In the genomic region with DNA sequence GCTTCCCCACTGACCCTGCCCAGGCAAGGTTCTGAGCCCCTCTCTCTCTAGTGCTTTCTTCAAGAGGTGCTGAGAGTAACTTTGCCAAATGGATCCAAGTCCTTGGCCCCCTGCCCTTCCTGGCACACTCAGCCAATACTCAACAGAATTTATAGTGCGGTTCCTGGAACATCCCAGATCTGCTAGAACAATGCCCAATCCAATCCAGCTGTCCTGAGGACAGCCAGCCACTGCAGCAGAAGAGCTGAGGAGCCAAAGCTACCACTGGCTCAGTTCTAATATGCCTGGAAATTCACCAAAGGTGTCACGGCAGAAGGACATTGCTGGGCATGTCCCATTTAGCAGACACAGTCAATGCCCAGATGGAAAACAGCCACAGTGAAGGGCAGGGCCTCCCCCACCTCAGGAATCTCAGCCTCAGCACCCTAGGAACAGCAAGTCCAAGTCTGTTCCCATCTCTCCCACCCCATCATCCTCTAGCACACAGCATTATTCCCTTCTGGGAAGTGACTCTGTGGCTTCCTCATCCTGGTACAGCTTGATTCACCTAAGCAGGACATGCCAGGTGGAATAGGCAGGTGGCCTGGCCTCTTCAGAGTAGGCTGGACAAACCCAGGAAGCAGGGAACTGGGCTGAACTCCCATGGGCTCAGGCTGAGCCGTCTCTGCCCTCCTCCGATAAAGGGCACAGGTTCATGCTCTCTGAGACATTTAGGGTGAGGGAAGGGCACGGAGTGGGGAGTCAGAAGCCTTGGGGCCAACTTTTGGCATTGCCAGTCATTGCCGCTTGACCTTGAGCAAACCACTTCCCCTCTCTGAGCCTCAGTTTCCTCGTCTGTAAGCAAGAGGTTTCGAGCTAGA, we compare ENCODE assay signal across 21 cellular contexts. TPM values are rescaled to one million over a fixed set of nuclear protein-coding genes. Genes with fewer than 3 reads are reported as not detected.
DNase-seq lines count a peak whose midpoint lies in the region; ATAC-seq and TF ChIP-seq lines count a peak whose summit lies in the region.
"Had no signal": no experiment of that assay in that cellular context is flagged by ENCODE, and none has a peak within 500 bp of the region (broad histone marks: within the 10 kb centered on the region; RNA-seq: fewer than 3 reads in every experiment).

No MANE protein-coding gene starts in this region.

- TF ChIP-seq POLR2A in prostate gland (IDR thresholded peaks at IDR 0.05), result no peak

- H3K27ac Mint-ChIP-seq in T-helper 17 cell (peak overlapping the region; percentile 14), osteocyte (ENCODE audit: unreplicated experiment) (no peak overlapping the region)
- H3K27ac Mint-ChIP-seq: GM23338 had no signal

- H3K27me3 Mint-ChIP-seq in T-helper 17 cell (no peaks in the 10 kb centered on the region), osteocyte (ENCODE audit: unreplicated experiment) (no peaks in the 10 kb centered on the region)

- ATAC-seq in T-helper 17 cell, result no peak
- peak; percentile 50 to 91 (median 82) for ATAC-seq in heart right ventricle
- ATAC-seq in GM21367 (IDR thresholded peaks at IDR 0.05; ENCODE audit: unreplicated experiment), result no peak
- ATAC-seq: left lobe of liver had no signal

- H3K27ac ChIP-seq in heart right ventricle (peak overlapping the region in 7 of 10 donors; percentile 21 to 58 (median 48)), prostate gland (peak overlapping the region; percentile 25 to 39)
- H3K27ac ChIP-seq: BLaER1 treated with 17β-estradiol and CSF1 and Interleukin-3, amounts not matched to agents 10 nM and 100 nM; neutrophil had no signal

- H3K36me3 ChIP-seq in heart right ventricle (no peaks in the 10 kb centered on the region), prostate gland (no peaks in the 10 kb centered on the region)
- H3K36me3 ChIP-seq: neutrophil had no signal

- WGBS in heart right ventricle, 2 donors, result 72 to 76% methylated on average over 8 of the region's 8 CpGs
- WGBS in prostate gland, result 68% methylated on average over 8 of the region's 8 CpGs

- H3K4me3 ChIP-seq in heart right ventricle (no peak overlapping the region), prostate gland (no peak overlapping the region)
- H3K4me3 ChIP-seq: BLaER1 treated with 17β-estradiol and CSF1 and Interleukin-3, amounts not matched to agents 10 nM and 100 nM; GM23338 had no signal

- H3K4me1 Mint-ChIP-seq in T-helper 17 cell (peaks cover 4% of the 10 kb centered on the region), osteocyte (ENCODE audit: unreplicated experiment) (no peaks in the 10 kb centered on the region)

- TF ChIP-seq CTCF in heart right ventricle (IDR thresholded peaks at IDR 0.05) (no peak), prostate gland (IDR thresholded peaks at IDR 0.05) (no peak), osteocyte (IDR thresholded peaks at IDR 0.05) (no peak)

- H3K4me3 Mint-ChIP-seq in T-helper 17 cell, result peak overlapping the region; percentile 15
- H3K4me3 Mint-ChIP-seq in osteocyte (ENCODE audit: unreplicated experiment), result no peak overlapping the region
- H3K4me3 Mint-ChIP-seq: GM23338 had no signal

- no peaks in the 10 kb centered on the region for H3K27me3 ChIP-seq in heart right ventricle
- no peaks in the 10 kb centered on the region for H3K27me3 ChIP-seq in prostate gland (replicated peaks; ENCODE audit: insufficient read depth)
- H3K27me3 ChIP-seq: BLaER1 treated with 17β-estradiol and CSF1 and Interleukin-3, amounts not matched to agents 10 nM and 100 nM; neutrophil had no signal

- no peaks in the 10 kb centered on the region for H3K9me3 ChIP-seq in T-helper 17 cell (ENCODE audit: control insufficient read depth, low read length, poor library complexity, severe bottlenecking)
- peaks cover 0 to 11% (median 0%) of the 10 kb centered on the region in 11 donors for H3K9me3 ChIP-seq in heart right ventricle
- no peaks in the 10 kb centered on the region for H3K9me3 ChIP-seq in prostate gland
- H3K9me3 ChIP-seq: neutrophil had no signal

- intact Hi-C loops in heart right ventricle (cut with DNase I), result loop anchor here in 1 of 10 donors (1.0 kb wide), 1 partner anchor 24 kb away; the partner anchor contains the start of gene PMVK
- intact Hi-C loops in prostate gland (cut with DNase I), result no loop called here

- H3K9me3 Mint-ChIP-seq in osteocyte (ENCODE audit: unreplicated experiment), result peaks cover 13% of the 10 kb centered on the region

- DNase-seq in DMS53 (lab: John Stamatoyannopoulos, UW), result peak; percentile 61
- no peak for DNase-seq in T-helper 17 cell
- no peak for DNase-seq in heart right ventricle
- peak; percentile 66 for DNase-seq in prostate gland (ENCODE audit: low spot score)
- no peak for DNase-seq in GM19238 (ENCODE audit: insufficient read length, low spot score)
- DNase-seq in GDM1 (lab: John Stamatoyannopoulos, UW), result no peak
- DNase-seq in osteocyte (ENCODE audit: extremely low spot score, unreplicated experiment), result no peak
- DNase-seq: activated CD4-positive, alpha-beta T cell treated with anti-CD3 and anti-CD28 coated beads for 4 hours; activated CD8-positive, alpha-beta memory T cell treated with anti-CD3 and anti-CD28 coated beads for 24 hours; activated gamma-delta T cell treated with Interleukin-2 at 50 U/mL for 16 hours; IMR-90; NCI-H1105; NCI-H2081 treated with DMSO at 0.1 percent for 48 hours; NCI-H82; stimulated activated CD4-positive, alpha-beta T cell treated with anti-CD3 and anti-CD28 coated beads, Interleukin-4, amount 100 ng/mL, for 4 hours; stimulated activated naive CD4-positive, alpha-beta T cell had no signal

- H3K36me3 Mint-ChIP-seq in T-helper 17 cell (ENCODE audit: low read depth) (peaks cover 5% of the 10 kb centered on the region), osteocyte (ENCODE audit: unreplicated experiment) (peaks cover 5% of the 10 kb centered on the region)

- H3K4me1 ChIP-seq in heart right ventricle, result peaks cover 0 to 21% (median 5%) of the 10 kb centered on the region in 9 donors
- peaks cover 5% of the 10 kb centered on the region for H3K4me1 ChIP-seq in prostate gland (replicated peaks)
- H3K4me1 ChIP-seq: BLaER1 treated with 17β-estradiol and CSF1 and Interleukin-3, amounts not matched to agents 10 nM and 100 nM had no signal

RNA-seq across cellular contexts. Expression of gene PMVK, which starts 24.6 kb away (rescaled TPM):
- total RNA-seq in T-helper 17 cell, result 10 to 100 TPM; 19.0 to 19.9 TPM
- 10 to 100 TPM; 29.9 to 66.4 (median 39.4) TPM for total RNA-seq in heart right ventricle
- 10 to 100 TPM; 40.2 to 42.9 TPM for polyA plus RNA-seq in heart right ventricle
- total RNA-seq in prostate gland, result 10 to 100 TPM; 23.2 to 26.2 TPM
- total RNA-seq in osteocyte, result 29.5 and 34.5 TPM in 2 replicates

RNA-seq across cellular contexts. Expression of gene KCNN3, which starts 41.8 kb away (rescaled TPM):
- total RNA-seq in T-helper 17 cell (under 1 TPM; 0.12 to 0.29 TPM), heart right ventricle (1 to 10 TPM in 9 of 10 donors, under 1 TPM in 1; 0.52 to 5.9 (median 2.7) TPM), prostate gland (1 to 10 TPM; 1.2 to 3.0 TPM), osteocyte (0.16 and 0.29 TPM in 2 replicates)
- under 1 TPM; 0.17 to 0.59 TPM for polyA plus RNA-seq in heart right ventricle
- total RNA-seq: IMR-90 had no signal

RNA-seq across cellular contexts. Expression of gene PBXIP1, which starts 44.0 kb away (rescaled TPM):
- total RNA-seq in T-helper 17 cell (100 to 1,000 TPM; 634 to 767 TPM), heart right ventricle (10 to 100 TPM; 38.3 to 75.0 (median 48.8) TPM), prostate gland (100 to 1,000 TPM; 113 to 140 TPM), osteocyte (90.1 and 92.6 TPM in 2 replicates)
- polyA plus RNA-seq in heart right ventricle, result 10 to 100 TPM; 25.4 to 33.0 TPM

RNA-seq across cellular contexts. Expression of gene PYGO2, which starts 49.7 kb away (rescaled TPM):
- total RNA-seq in T-helper 17 cell, result 10 to 100 TPM; 34.7 to 45.1 TPM
- total RNA-seq in heart right ventricle, result 10 to 100 TPM in 9 of 10 donors, 1 to 10 TPM in 1; 8.8 to 18.0 (median 13.9) TPM
- 10 to 100 TPM; 11.9 to 12.1 TPM for polyA plus RNA-seq in heart right ventricle
- total RNA-seq in prostate gland, result 10 to 100 TPM; 44.1 to 44.6 TPM
- total RNA-seq in osteocyte, result 29.2 and 30.4 TPM in 2 replicates

RNA-seq across cellular contexts. Expression of gene SHC1, which starts 58.6 kb away (rescaled TPM):
- total RNA-seq in T-helper 17 cell (100 to 1,000 TPM in 1 of 2 donors, 10 to 100 TPM in 1; 99.5 to 105 TPM), heart right ventricle (10 to 100 TPM; 42.6 to 95.7 (median 57.8) TPM), prostate gland (10 to 100 TPM; 85.0 to 97.2 TPM), osteocyte (219 and 239 TPM in 2 replicates)
- 10 to 100 TPM; 35.6 to 58.3 TPM for polyA plus RNA-seq in heart right ventricle

Comparison
In these comparisons a context has a peak if more than half of its experiments do, and no peak if none do; other contexts are left out.
1. DNase-seq: peak in DMS53 (single experiment) and prostate gland (single experiment); none in T-helper 17 cell (0 of 3), heart right ventricle (0 of 2), GM19238 (single experiment), GDM1 (single experiment) and osteocyte (single experiment).
2. ATAC-seq: peak in heart right ventricle (8 of 8); none in T-helper 17 cell (single experiment) and GM21367 (single experiment).